1 cellular context compared by ENCODE assay signal in genomic region chr2:27627963-27628766, GRCh38.
TF ChIP-seq lines count a peak whose summit lies in the region.

No MANE protein-coding gene starts in this region.

TF ChIP-seq in HepG2, 621 proteins besides CTCF, POLR2A, EP300 and RAD21 (continued from another document):
- 0 out of 2 replicates have a peak, but pooled peaks have one; percentile 29 for TF ChIP-seq CSRNP1 (CRISPR knock-in tag; IDR thresholded peaks at IDR 0.05)
- TF ChIP-seq ZNF3 (CRISPR knock-in tag; IDR thresholded peaks at IDR 0.05): no peak
- no peak for TF ChIP-seq NR2F1 (CRISPR knock-in tag; IDR thresholded peaks at IDR 0.05)
- TF ChIP-seq BATF2 (CRISPR knock-in tag; IDR thresholded peaks at IDR 0.05): no peak
- no peak for TF ChIP-seq KLF15 (CRISPR knock-in tag; IDR thresholded peaks at IDR 0.05; ENCODE audit: borderline replicate concordance)
- no peak for TF ChIP-seq ISL2 (CRISPR knock-in tag; IDR thresholded peaks at IDR 0.05)
- 0 out of 2 replicates have a peak, but pooled peaks have one; percentile 19 for TF ChIP-seq ZFYVE20 (CRISPR knock-in tag; IDR thresholded peaks at IDR 0.05; ENCODE audit: borderline replicate concordance, low read depth)
- TF ChIP-seq ZFP1 (CRISPR knock-in tag; IDR thresholded peaks at IDR 0.05): 0 out of 2 replicates have a peak, but pooled peaks have one; percentile 4
- TF ChIP-seq ARNT (IDR thresholded peaks at IDR 0.05): no peak
- no peak for TF ChIP-seq RFXANK (CRISPR knock-in tag; IDR thresholded peaks at IDR 0.05)
- TF ChIP-seq ZNF510 (CRISPR knock-in tag; IDR thresholded peaks at IDR 0.05; ENCODE audit: low read depth): no peak
- no peak for TF ChIP-seq PHB2 (IDR thresholded peaks at IDR 0.05; ENCODE audit: partially characterized antibody)
- TF ChIP-seq AKAP8 (CRISPR knock-in tag; IDR thresholded peaks at IDR 0.05): no peak
- no peak for TF ChIP-seq NR2F2 (IDR thresholded peaks at IDR 0.05; ENCODE audit: borderline replicate concordance, low read depth)
- no peak for TF ChIP-seq SNAPC4 (CRISPR knock-in tag; IDR thresholded peaks at IDR 0.05)
- 0 out of 2 replicates have a peak, but pooled peaks have one; percentile 25 for TF ChIP-seq RARG (CRISPR knock-in tag; IDR thresholded peaks at IDR 0.05; ENCODE audit: low read depth)
- TF ChIP-seq RFXAP (CRISPR knock-in tag; IDR thresholded peaks at IDR 0.05; ENCODE audit: borderline replicate concordance): no peak
- TF ChIP-seq GPN1 (CRISPR knock-in tag; IDR thresholded peaks at IDR 0.05; ENCODE audit: borderline replicate concordance): no peak
- no peak for TF ChIP-seq ZBED4 (CRISPR knock-in tag; IDR thresholded peaks at IDR 0.05; ENCODE audit: borderline replicate concordance)
- TF ChIP-seq ATF5 (CRISPR knock-in tag; IDR thresholded peaks at IDR 0.05; ENCODE audit: low read depth): no peak
- TF ChIP-seq TAF1 (CRISPR knock-in tag; IDR thresholded peaks at IDR 0.05): no peak
- no peak for TF ChIP-seq THRA (CRISPR knock-in tag; IDR thresholded peaks at IDR 0.05; ENCODE audit: borderline replicate concordance)
- TF ChIP-seq KDM6A (CRISPR knock-in tag; IDR thresholded peaks at IDR 0.05; ENCODE audit: low read depth): no peak
- TF ChIP-seq KLF16 (CRISPR knock-in tag; IDR thresholded peaks at IDR 0.05): no peak
- TF ChIP-seq ZNF614 (CRISPR knock-in tag; IDR thresholded peaks at IDR 0.05; ENCODE audit: borderline replicate concordance): 0 out of 2 replicates have a peak, but pooled peaks have one; percentile 6
- TF ChIP-seq ZBTB38 (CRISPR knock-in tag; IDR thresholded peaks at IDR 0.05): no peak
- TF ChIP-seq FOXK1 (CRISPR knock-in tag; IDR thresholded peaks at IDR 0.05; ENCODE audit: borderline replicate concordance, low read depth): no peak
- TF ChIP-seq ZNF724P (CRISPR knock-in tag; IDR thresholded peaks at IDR 0.05; ENCODE audit: borderline replicate concordance): 0 out of 2 replicates have a peak, but pooled peaks have one; percentile 6
